25 cellular contexts compared by ENCODE assay signal in genomic region chr2:144451443-144451842, GRCh38.
DNase-seq lines count a peak whose midpoint lies in the region; ATAC-seq and TF ChIP-seq lines count a peak whose summit lies in the region.
"Had no signal": no experiment of that assay in that cellular context is flagged by ENCODE, and none has a peak within 500 bp of the region (broad histone marks: within the 10 kb centered on the region; RNA-seq: fewer than 3 reads in every experiment).

No MANE protein-coding gene starts in this region.

- H3K4me3 Mint-ChIP-seq in CD14-positive monocyte (no peak overlapping the region), immature natural killer cell (peak overlapping the region; percentile 72 to 91 (median 84))
- no peak overlapping the region for H3K4me3 Mint-ChIP-seq in activated naive CD8-positive, alpha-beta T cell treated with anti-CD3 and anti-CD28 coated beads, Interleukin-2, amount 50 U/mL, for 24 hours
- H3K4me3 Mint-ChIP-seq: T-helper 1 cell treated with Interleukin-12 subunit alpha and Interleukin-12 subunit beta and Interleukin-4 antibody, amounts not matched to agents 30 μg/mL and 1 μg/mL, for 36 hours had no signal

- no peaks in the 10 kb centered on the region for H3K27me3 ChIP-seq in subcutaneous abdominal adipose tissue (ENCODE audit: control insufficient read depth in 5 of 5, insufficient read depth in 4 of 5, low read length in 5 of 5)

- H3K27ac Mint-ChIP-seq in CD14-positive monocyte: peak overlapping the region in 6 of 7 donors; percentile 23 to 93 (median 85)
- H3K27ac Mint-ChIP-seq in activated naive CD8-positive, alpha-beta T cell treated with anti-CD3 and anti-CD28 coated beads, Interleukin-2, amount 50 U/mL, for 24 hours: peak overlapping the region; percentile 78
- H3K27ac Mint-ChIP-seq in immature natural killer cell: peak overlapping the region in 4 of 6 donors; percentile 93 to 99 (median 97)

- no peaks in the 10 kb centered on the region for H3K9me3 ChIP-seq in subcutaneous abdominal adipose tissue (ENCODE audit: control insufficient read depth in 5 of 5, low read length in 5 of 5)
- H3K9me3 ChIP-seq: Caco-2 had no signal

- H3K9me3 Mint-ChIP-seq in CD14-positive monocyte (peaks cover 0 to 2% (median 0%) of the 10 kb centered on the region in 7 donors), immature natural killer cell (no peaks in the 10 kb centered on the region)
- H3K9me3 Mint-ChIP-seq in activated naive CD8-positive, alpha-beta T cell treated with anti-CD3 and anti-CD28 coated beads, Interleukin-2, amount 50 U/mL, for 24 hours: no peaks in the 10 kb centered on the region
- H3K9me3 Mint-ChIP-seq: T-helper 1 cell treated with Interleukin-12 subunit alpha and Interleukin-12 subunit beta and Interleukin-4 antibody, amounts not matched to agents 30 μg/mL and 1 μg/mL, for 36 hours had no signal

- H3K4me3 ChIP-seq in subcutaneous abdominal adipose tissue (ENCODE audit: low read depth in 1 of 5, low read length in 5 of 5): no peak overlapping the region

- H3K9ac ChIP-seq in subcutaneous abdominal adipose tissue (ENCODE audit: low read length in 5 of 5): peak overlapping the region in 1 of 5 donors; percentile 17

- TF ChIP-seq CTCF in CD14-positive monocyte (IDR thresholded peaks at IDR 0.05): no peak

- H3K27ac ChIP-seq in subcutaneous abdominal adipose tissue (ENCODE audit: low read depth, low read length): peak overlapping the region; percentile 33

- H3K4me1 ChIP-seq in subcutaneous abdominal adipose tissue (ENCODE audit: control insufficient read depth in 5 of 5, insufficient read depth in 5 of 5, low read length in 5 of 5): peaks cover 0 to 37% (median 36%) of the 10 kb centered on the region in 5 donors
- H3K4me1 ChIP-seq: Caco-2 had no signal

- H3K27me3 Mint-ChIP-seq in CD14-positive monocyte (ENCODE audit: low read depth in 3 of 3) (peaks cover 0 to 1% (median 0%) of the 10 kb centered on the region in 3 donors), immature natural killer cell (ENCODE audit: low read depth in 3 of 3) (peaks cover 0 to 8% (median 2%) of the 10 kb centered on the region in 3 donors)
- no peaks in the 10 kb centered on the region for H3K27me3 Mint-ChIP-seq in activated naive CD8-positive, alpha-beta T cell treated with anti-CD3 and anti-CD28 coated beads, Interleukin-2, amount 50 U/mL, for 24 hours

- DNase-seq in CD14-positive monocyte (ENCODE audit: low spot score): no peak
- no peak for DNase-seq in activated naive CD8-positive, alpha-beta T cell treated with anti-CD3 and anti-CD28 coated beads, Interleukin-2, amount 50 U/mL, for 24 hours
- DNase-seq in immature natural killer cell: no peak
- no peak for DNase-seq in NK-92 (lab: John Stamatoyannopoulos, UW; ENCODE audit: unreplicated experiment)
- no peak for DNase-seq in germinal center (ENCODE audit: low spot score)
- DNase-seq in kidney glomerular epithelial cell (lab: John Stamatoyannopoulos, UW): no peak
- DNase-seq: ACHN; activated naive CD4-positive, alpha-beta T cell treated with Interleukin-2 at 50 U/mL for 16 hours; activated T-cell treated with anti-CD3 and anti-CD28 coated beads, Interleukin-2, amount 50 U/mL, for 1 hour; amygdala; Caco-2; DMS79 treated with DMSO at 0.1 percent for 48 hours; GOT3; head of caudate nucleus; Karpas-422; mammary epithelial cell; NCI-H1694; NCI-H2171 treated with DMSO at 0.1 percent for 48 hours; NCI-H524 treated with DMSO at 0.1 percent for 48 hours; nucleus accumbens; stimulated activated CD4-positive, alpha-beta T cell treated with anti-CD3 and anti-CD28 coated beads, Interleukin-4, amount 100 ng/mL, for 1 hour; stimulated activated naive CD4-positive, alpha-beta T cell treated with Interleukin-2 at 50 U/mL for 16 hours had no signal

- H3K36me3 Mint-ChIP-seq in CD14-positive monocyte (peaks cover 75 to 87% of the 10 kb centered on the region in 2 donors), immature natural killer cell (peaks cover 5 to 6% (median 5%) of the 10 kb centered on the region in 3 donors)
- peaks cover 13% of the 10 kb centered on the region for H3K36me3 Mint-ChIP-seq in activated naive CD8-positive, alpha-beta T cell treated with anti-CD3 and anti-CD28 coated beads, Interleukin-2, amount 50 U/mL, for 24 hours (ENCODE audit: low read depth)

- peaks cover 0 to 3% (median 0%) of the 10 kb centered on the region in 5 donors for H3K36me3 ChIP-seq in subcutaneous abdominal adipose tissue (ENCODE audit: control insufficient read depth in 5 of 5, insufficient read depth in 5 of 5, low read length in 5 of 5)

- H3K4me1 Mint-ChIP-seq in CD14-positive monocyte: peaks cover 82% of the 10 kb centered on the region
- peaks cover 87% of the 10 kb centered on the region for H3K4me1 Mint-ChIP-seq in activated naive CD8-positive, alpha-beta T cell treated with anti-CD3 and anti-CD28 coated beads, Interleukin-2, amount 50 U/mL, for 24 hours
- H3K4me1 Mint-ChIP-seq in immature natural killer cell: peaks cover 93 to 97% of the 10 kb centered on the region in 2 donors

- no peak for ATAC-seq in activated naive CD8-positive, alpha-beta T cell treated with anti-CD3 and anti-CD28 coated beads, Interleukin-2, amount 50 U/mL, for 24 hours
- no peak for ATAC-seq in GM21825 (IDR thresholded peaks at IDR 0.05; ENCODE audit: unreplicated experiment)

- intact Hi-C loops in CD14-positive monocyte (cut with micrococcal nuclease): no loop called here

Comparison
In these comparisons a context has a peak if more than half of its experiments do, and no peak if none do; other contexts are left out.
1. H3K4me3 Mint-ChIP-seq: peak in immature natural killer cell (5 of 5); none in CD14-positive monocyte (0 of 2) and activated naive CD8-positive, alpha-beta T cell treated with anti-CD3 and anti-CD28 coated beads, Interleukin-2, amount 50 U/mL, for 24 hours (single experiment).
2. Peak in every context shown above with its lines, with median percentiles within 50 percentile points of each other: H3K27ac Mint-ChIP-seq.